Comparison of ENCODE assay signal across 18 cellular contexts in the genomic region with DNA sequence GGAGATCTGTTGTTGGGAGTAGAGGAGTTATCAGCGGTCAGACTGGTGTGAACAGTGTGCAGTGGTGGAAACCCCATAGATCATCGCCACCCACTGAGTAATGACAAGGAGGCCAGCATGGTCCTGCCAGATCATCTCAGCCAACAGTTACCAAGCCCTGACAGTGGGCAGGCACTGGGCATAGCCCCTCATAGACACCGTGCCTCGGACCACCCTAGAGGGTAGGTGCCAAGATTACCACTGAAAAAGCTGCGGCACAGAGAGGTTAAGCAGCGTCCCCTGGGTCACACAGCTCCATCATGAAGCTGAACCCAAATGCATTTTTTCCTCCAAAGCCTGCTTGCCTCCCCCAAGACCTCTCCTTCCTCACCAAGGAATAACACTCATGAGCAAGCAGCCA. TPM values are rescaled to one million over a fixed set of nuclear protein-coding genes. Genes with fewer than 3 reads are reported as not detected.
DNase-seq lines count a peak whose midpoint lies in the region; ATAC-seq, FAIRE-seq and TF ChIP-seq lines count a peak whose summit lies in the region.
"Had no signal": no experiment of that assay in that cellular context is flagged by ENCODE, and none has a peak within 500 bp of the region (broad histone marks: within the 10 kb centered on the region; RNA-seq: fewer than 3 reads in every experiment).

No MANE protein-coding gene starts in this region.

- H3F3A ChIP-seq in GM23338 (replicated peaks; ENCODE audit: low read depth) (no peaks in the 10 kb centered on the region), smooth muscle cell (ENCODE audit: low read depth) (peaks cover 14% of the 10 kb centered on the region)

- H3K79me2 ChIP-seq in GM23338 (replicated peaks; ENCODE audit: insufficient read depth) (no peaks in the 10 kb centered on the region), K562 (ENCODE audit: control insufficient read depth, insufficient read depth, low read length) (no peaks in the 10 kb centered on the region), smooth muscle cell (ENCODE audit: low read depth) (no peaks in the 10 kb centered on the region)

- no peak for TF ChIP-seq CTCF in GM23338 (conservative IDR thresholded peaks at IDR 0.05; ENCODE audit: low read depth in 2 of 2)
- no peak for TF ChIP-seq CTCF in K562 (IDR thresholded peaks at IDR 0.05 in 2 of 3, conservative IDR thresholded peaks at IDR 0.05 in 1 of 3; ENCODE audit: insufficient read depth in 2 of 3, low read depth in 1 of 3, low read length in 3 of 3)
- TF ChIP-seq CTCF in smooth muscle cell (IDR thresholded peaks at IDR 0.05; ENCODE audit: borderline replicate concordance, insufficient read depth, poor library complexity, severe bottlenecking), result no peak

- no peak for TF ChIP-seq EP300 in K562 (IDR thresholded peaks at IDR 0.05; ENCODE audit: low read length)

- in situ Hi-C loops in K562 (cut with MboI), result no loop called here

- BruUV-seq in K562 (replicated peaks; lab: Mats Ljungman, UMichigan), result no TSS peak

- no peak overlapping the region for H3K4me3 Mint-ChIP-seq in GM23338
- H3K4me3 Mint-ChIP-seq: CD4-positive, alpha-beta memory T cell had no signal

- no peak overlapping the region for H3K4me3 ChIP-seq in GM23338
- H3K4me3 ChIP-seq in K562, result no peak overlapping the region
- no peak overlapping the region for H3K4me3 ChIP-seq in smooth muscle cell
- H3K4me3 ChIP-seq: GM23248, MG63 had no signal

- H3K27me3 ChIP-seq in GM23338 (ENCODE audit: insufficient read depth), result no peaks in the 10 kb centered on the region
- peaks cover 33 to 85% of the 10 kb centered on the region in 2 experiments for H3K27me3 ChIP-seq in K562 (ENCODE audit: control insufficient read depth in 2 of 2, insufficient read depth in 2 of 2, low read length in 2 of 2)
- no peaks in the 10 kb centered on the region for H3K27me3 ChIP-seq in smooth muscle cell (ENCODE audit: low read depth)

- no peaks in the 10 kb centered on the region for H3K9me1 ChIP-seq in K562 (ENCODE audit: control insufficient read depth, insufficient read depth, low read length)

- POLR2A ChIA-PET in K562 (lab: Yijun Ruan, JAX), result no interaction called here

- H3K9ac ChIP-seq in K562 (ENCODE audit: insufficient read depth in 1 of 2, low read depth in 2 of 2, low read length in 2 of 2) (no peak overlapping the region), smooth muscle cell (ENCODE audit: low read depth) (no peak overlapping the region)
- H3K9ac ChIP-seq: GM23248 had no signal

- no peak overlapping the region for H3K27ac Mint-ChIP-seq in GM23338

- no peak for ATAC-seq in GM23338
- no peak for ATAC-seq in K562
- no peak for ATAC-seq in HG03108 (IDR thresholded peaks at IDR 0.05; ENCODE audit: unreplicated experiment)

- TF ChIP-seq RAD21 in K562 (CRISPR knock-in tag; conservative IDR thresholded peaks at IDR 0.05 in 1 of 2, IDR thresholded peaks at IDR 0.05 in 1 of 2), result no peak

- peaks cover 43% of the 10 kb centered on the region for H3K4me1 Mint-ChIP-seq in GM23338
- H3K4me1 Mint-ChIP-seq: CD4-positive, alpha-beta memory T cell had no signal

- no peaks in the 10 kb centered on the region for H3K9me3 ChIP-seq in K562 (replicated peaks; ENCODE audit: control insufficient read depth, insufficient read depth, low read depth, low read length)
- H3K9me3 ChIP-seq in smooth muscle cell (replicated peaks; ENCODE audit: low read depth), result no peaks in the 10 kb centered on the region
- H3K9me3 ChIP-seq: BE2C, MG63 had no signal

- H3K36me3 Mint-ChIP-seq in GM23338 (ENCODE audit: low read depth), result no peaks in the 10 kb centered on the region
- H3K36me3 Mint-ChIP-seq: CD4-positive, alpha-beta memory T cell had no signal

- no peaks in the 10 kb centered on the region for H3K9me3 Mint-ChIP-seq in GM23338
- H3K9me3 Mint-ChIP-seq: CD4-positive, alpha-beta memory T cell had no signal

- CTCF ChIA-PET in K562 (lab: Yijun Ruan, JAX; ENCODE audit: low intra/inter-chr PET ratio), result interaction anchor here (0.7 kb wide), 1 partner anchor 49 kb away, joined by 4 read pairs; no protein-coding TSS in a partner anchor

- H2AFZ ChIP-seq in GM23338 (0 out of 2 replicates have a peak overlapping the region, but pooled peaks have one; percentile 14), K562 (ENCODE audit: low read depth, low read length) (no peak overlapping the region), smooth muscle cell (ENCODE audit: low read depth) (no peak overlapping the region)
- H2AFZ ChIP-seq: GM23248 had no signal

- H3K27me3 Mint-ChIP-seq in GM23338 (ENCODE audit: insufficient read depth, low read depth, poor library complexity), result peaks cover 23% of the 10 kb centered on the region

- WGBS in K562 (ENCODE audit: insufficient coverage, low coverage, missing lambda C conversion rate), result 0% methylated on average over 6 of the region's 6 CpGs
- WGBS in smooth muscle cell (ENCODE audit: low lambda C conversion rate), result 74% methylated on average over 6 of the region's 6 CpGs

- H3K9me2 ChIP-seq in GM23338 (ENCODE audit: insufficient read depth), result no peaks in the 10 kb centered on the region

- H3K4me2 ChIP-seq in GM23338 (no peak overlapping the region), K562 (ENCODE audit: insufficient read depth, low read length) (no peak overlapping the region), smooth muscle cell (peak overlapping the region; percentile 43)

- no peak for FAIRE-seq in K562 (lab: Jason Lieb, UNC)
- FAIRE-seq: D721Med had no signal

- H4K20me1 ChIP-seq in GM23338 (replicated peaks; ENCODE audit: insufficient read depth) (no peaks in the 10 kb centered on the region), K562 (replicated peaks; ENCODE audit: control insufficient read depth, insufficient read depth, low read length) (0 out of 2 replicates have a peak, but pooled peaks cover 3% of the 10 kb centered on the region), smooth muscle cell (ENCODE audit: low read depth) (no peaks in the 10 kb centered on the region)

- no peak for TF ChIP-seq POLR2A in K562 (conservative IDR thresholded peaks at IDR 0.05)

- H3K36me3 ChIP-seq in GM23338 (ENCODE audit: insufficient read depth) (no peaks in the 10 kb centered on the region), K562 (ENCODE audit: control insufficient read depth, insufficient read depth, low read length) (no peaks in the 10 kb centered on the region), smooth muscle cell (ENCODE audit: low read depth) (no peaks in the 10 kb centered on the region)
- H3K36me3 ChIP-seq: BE2C, MG63 had no signal

- H3K4me1 ChIP-seq in GM23338 (ENCODE audit: insufficient read depth), result peaks cover 9% of the 10 kb centered on the region; the same call in 1 of the 2 replicates
- no peaks in the 10 kb centered on the region for H3K4me1 ChIP-seq in K562 (replicated peaks in 1 of 2; ENCODE audit: control insufficient read depth in 2 of 2, insufficient read depth in 2 of 2, low read length in 2 of 2)
- peaks cover 45% of the 10 kb centered on the region for H3K4me1 ChIP-seq in smooth muscle cell (ENCODE audit: low read depth)
- H3K4me1 ChIP-seq: BE2C had no signal

- DNase-seq in GM23338 (ENCODE audit: low spot score) (no peak), K562 (ENCODE audit: extremely low read depth in 1 of 4, low spot score in 3 of 4) (no peak), left kidney (ENCODE audit: low read depth, low spot score) (peak; percentile 20), smooth muscle cell (lab: John Stamatoyannopoulos, UW; ENCODE audit: unreplicated experiment) (no peak), posterior vena cava (ENCODE audit: low spot score) (no peak), NCI-H1417 treated with DMSO at 0.1 percent for 48 hours (lab: John Stamatoyannopoulos, UW) (no peak)
- DNase-seq: BE2C; CD4-positive, alpha-beta memory T cell; DND-41; GF-D8; MG63; NCI-H1105; NCI-H1930; NCI-H510A treated with DMSO at 0.1 percent for 48 hours had no signal

- intact Hi-C loops in K562 (cut with micrococcal nuclease), result no loop called here
- intact Hi-C loops in posterior vena cava (cut with DNase I), result no loop called here

- H3K27ac ChIP-seq in GM23338 (ENCODE audit: low read depth), result no peak overlapping the region
- H3K27ac ChIP-seq in K562 (ENCODE audit: extremely low read depth, low read depth, low read length), result no peak overlapping the region
- no peak overlapping the region for H3K27ac ChIP-seq in smooth muscle cell (ENCODE audit: low read depth)
- H3K27ac ChIP-seq: GM23248 had no signal

RNA-seq across cellular contexts. Expression of a gene that starts 21.5 kb away (rescaled TPM):
- 16.6 and 22.8 TPM in 2 replicates for total RNA-seq in GM23338 (2014; rRNA removed; shearing (Covaris generic))
- polyA plus RNA-seq in GM23338 (2016; fragmentation: Nextera tagmentation; extraction: Ambion mirVana) (15.9 and 17.8 TPM in 2 replicates), K562 (2011; rRNA removed) (not detected in 2 replicates), K562 (2014; fragmentation: Illumina TruSeq; extraction: Trizol) (not detected in 2 replicates), K562 (2014; fragmentation: Nextera tagmentation; extraction: Ambion mirVana) (not detected), K562 (2014; rRNA removed) (not detected in 2 replicates), smooth muscle cell (28.3 and 37.3 TPM in 2 replicates)
- total RNA-seq in K562 (2011; cell fraction: chromatin; rRNA removed; ENCODE audit: low replicate concordance), result not detected in 2 replicates
- total RNA-seq in K562 (2011; cell fraction: nucleolus; rRNA removed), result not detected in 2 replicates
- total RNA-seq in K562 (2011; cell fraction: nucleoplasm; rRNA removed), result not detected in 2 replicates
- total RNA-seq in K562 (2014; rRNA removed) (not detected in 2 replicates), K562 (2014; rRNA removed; fragmentation: Illumina TruSeq; extraction: Trizol) (not detected in 2 replicates), K562 (2015; rRNA removed; fragmentation: Illumina TruSeq; extraction: Trizol) (not detected in 2 replicates), K562 (2021) (0.13 and 0.18 TPM in 2 replicates), smooth muscle cell (18.1 and 19.0 TPM in 2 replicates), posterior vena cava (under 1 TPM in 1 of 2 donors, not detected in 1; 0.65 TPM)
- polyA plus RNA-seq in K562 (2011; cell fraction: cytosol; rRNA removed), result not detected in 2 replicates
- polyA plus RNA-seq in K562 (2011; cell fraction: nucleus; rRNA removed), result not detected in 2 replicates
- 0.07 and 0.15 TPM in 2 replicates for polyA plus RNA-seq in K562 (2012)
- not detected in 2 replicates for polyA minus RNA-seq in K562 (2011; rRNA and poly(A)+ RNA removed)
- not detected in 2 replicates for polyA minus RNA-seq in K562 (2011; cell fraction: cytosol; rRNA and poly(A)+ RNA removed)
- not detected in 2 replicates for polyA minus RNA-seq in K562 (2011; cell fraction: nucleus; rRNA and poly(A)+ RNA removed)
- total RNA-seq: CD4-positive, alpha-beta memory T cell; GM23248 had no signal
- polyA plus RNA-seq: AG04450; CD4-positive, alpha-beta memory T cell; GM23248 had no signal

RNA-seq across cellular contexts. Expression of a gene that starts 41.7 kb away (rescaled TPM):
- total RNA-seq in GM23338 (2014; rRNA removed; shearing (Covaris generic)), result not detected in 2 replicates
- polyA plus RNA-seq in GM23338 (2016; fragmentation: Nextera tagmentation; extraction: Ambion mirVana), result not detected in 2 replicates
- not detected in 2 replicates for total RNA-seq in K562 (2011; cell fraction: chromatin; rRNA removed; ENCODE audit: low replicate concordance)
- total RNA-seq in K562 (2011; cell fraction: nucleolus; rRNA removed), result not detected in 2 replicates
- total RNA-seq in K562 (2011; cell fraction: nucleoplasm; rRNA removed), result not detected in 2 replicates
- not detected in 2 replicates for total RNA-seq in K562 (2014; rRNA removed)
- total RNA-seq in K562 (2014; rRNA removed; fragmentation: Illumina TruSeq; extraction: Trizol), result not detected in 2 replicates
- not detected in 2 replicates for total RNA-seq in K562 (2015; rRNA removed; fragmentation: Illumina TruSeq; extraction: Trizol)
- total RNA-seq in K562 (2021), result not detected in 2 replicates
- not detected in 2 replicates for polyA plus RNA-seq in K562 (2011; rRNA removed)
- not detected in 2 replicates for polyA plus RNA-seq in K562 (2011; cell fraction: cytosol; rRNA removed)
- polyA plus RNA-seq in K562 (2011; cell fraction: nucleus; rRNA removed), result not detected in 2 replicates
- not detected in 2 replicates for polyA plus RNA-seq in K562 (2012)
- polyA plus RNA-seq in K562 (2014; fragmentation: Illumina TruSeq; extraction: Trizol), result not detected in 2 replicates
- polyA plus RNA-seq in K562 (2014; fragmentation: Nextera tagmentation; extraction: Ambion mirVana), result not detected
- polyA plus RNA-seq in K562 (2014; rRNA removed), result not detected in 2 replicates
- polyA minus RNA-seq in K562 (2011; rRNA and poly(A)+ RNA removed), result not detected in 2 replicates
- polyA minus RNA-seq in K562 (2011; cell fraction: cytosol; rRNA and poly(A)+ RNA removed), result not detected in 2 replicates
- polyA minus RNA-seq in K562 (2011; cell fraction: nucleus; rRNA and poly(A)+ RNA removed), result not detected in 2 replicates
- total RNA-seq in smooth muscle cell, result not detected in 2 replicates
- not detected in 2 replicates for polyA plus RNA-seq in smooth muscle cell
- not detected for total RNA-seq in posterior vena cava
- total RNA-seq: CD4-positive, alpha-beta memory T cell; GM23248 had no signal
- polyA plus RNA-seq: AG04450; CD4-positive, alpha-beta memory T cell; GM23248 had no signal

Comparison
In these comparisons a context has a peak if more than half of its experiments do, and no peak if none do; other contexts are left out.
1. RNA of a gene that starts 21.5 kb away (total RNA-seq): 16.6 to 22.8 TPM in GM23338 and 18.1 to 19.0 TPM in smooth muscle cell; 0.65 TPM in posterior vena cava and 0.13 to 0.18 TPM in K562; every median in the first group is over 10 times any median in the second.